15 cellular contexts compared by ENCODE assay signal in genomic region chr4:173684223-173684622, GRCh38.
"Had no signal": no experiment of that assay in that cellular context is flagged by ENCODE, and none has a peak within 500 bp of the region (broad histone marks: within the 10 kb centered on the region; RNA-seq: fewer than 3 reads in every experiment).

No MANE protein-coding gene starts in this region.

- ATAC-seq: mucosa of descending colon; naive thymus-derived CD8-positive, alpha-beta T cell; stimulated activated naive B cell treated with anti-CD40 and anti-IgM and Interleukin-4, amounts not matched to agents 10 μg/mL and 1 μg/mL and 100 μg/mL, for 72 hours; stimulated activated naive CD8-positive, alpha-beta T cell treated with anti-CD3 and anti-CD28 coated beads, Interleukin-15, amount 100 ng/mL, for 72 hours had no signal

- H3K27ac ChIP-seq: colonic mucosa, neutrophil, testis, tibial nerve had no signal

- H3K36me3 ChIP-seq: colonic mucosa, neutrophil, tibial nerve had no signal

- H3K27me3 ChIP-seq: colonic mucosa, neutrophil, testis, tibial nerve had no signal

- H3K4me3 ChIP-seq: colonic mucosa, mucosa of descending colon, testis, tibial nerve had no signal

- H3K9me3 ChIP-seq: colonic mucosa, mucosa of descending colon, neutrophil, testis, tibial nerve had no signal

- H3K4me1 ChIP-seq: colonic mucosa, testis had no signal

- DNase-seq: caudate nucleus; colonic mucosa; effector CD4-positive, alpha-beta T cell; endodermal cell; erythroblast; islet precursor cell; mammary epithelial cell; mucosa of descending colon; naive thymus-derived CD8-positive, alpha-beta T cell; stimulated activated CD4-positive, alpha-beta T cell treated with anti-CD3 and anti-CD28 coated beads, Interleukin-4, amount 100 ng/mL, for 24 hours; stimulated activated naive B cell treated with anti-CD40 and anti-IgM and Interleukin-4, amounts not matched to agents 10 μg/mL and 1 μg/mL and 100 μg/mL, for 72 hours; stimulated activated naive CD8-positive, alpha-beta T cell treated with anti-CD3 and anti-CD28 coated beads, Interleukin-15, amount 100 ng/mL, for 72 hours; testis had no signal
